ENCODE assay signal across 26 cellular contexts in genomic region chr6:32146687-32147086, GRCh38. TPM values are rescaled to one million over a fixed set of nuclear protein-coding genes. Genes with fewer than 3 reads are reported as not detected.
DNase-seq lines count a peak whose midpoint lies in the region; TF ChIP-seq lines count a peak whose summit lies in the region.
"Had no signal": no experiment of that assay in that cellular context is flagged by ENCODE, and none has a peak within 500 bp of the region (broad histone marks: within the 10 kb centered on the region; RNA-seq: fewer than 3 reads in every experiment).

No MANE protein-coding gene starts in this region.

- no peak overlapping the region for H3K4me3 Mint-ChIP-seq in activated naive CD4-positive, alpha-beta T cell treated with anti-CD3 and anti-CD28 coated beads for 36 hours
- no peak overlapping the region for H3K4me3 Mint-ChIP-seq in activated naive CD4-positive, alpha-beta T cell treated with anti-CD3 and anti-CD28 coated beads, Interleukin-2, amount 10 ng/mL, durations not matched to agents 7 days and 5 days
- H3K4me3 Mint-ChIP-seq in progenitor cell of endocrine pancreas (ENCODE audit: low read depth), result no peak overlapping the region

- H3K4me3 ChIP-seq in HUES64 (ENCODE audit: low read length), result no peak overlapping the region; the same call in 1 of the 2 replicates
- H3K4me3 ChIP-seq: breast epithelium had no signal

- DNase-seq in activated naive CD4-positive, alpha-beta T cell treated with anti-CD3 and anti-CD28 coated beads for 36 hours, result no peak
- no peak for DNase-seq in activated naive CD4-positive, alpha-beta T cell treated with anti-CD3 and anti-CD28 coated beads, Interleukin-2, amount 10 ng/mL, durations not matched to agents 7 days and 5 days
- DNase-seq in epithelial cell of prostate (ENCODE audit: low read depth, low spot score) (no peak), progenitor cell of endocrine pancreas (ENCODE audit: low spot score, unreplicated experiment) (no peak), SKM-1 treated with dmso at 0.1 percent for 144 hours (lab: John Stamatoyannopoulos, UW; ENCODE audit: unreplicated experiment) (no peak), NCI-H774 (lab: John Stamatoyannopoulos, UW) (no peak), D341Med (ENCODE audit: low spot score) (no peak)
- DNase-seq: 8988T; amygdala; COR-L47; DMS79; GDM1; hippocampal formation; Kasumi-1; NCI-H1417 treated with DMSO at 0.1 percent for 48 hours; NCI-H2081; NCI-H524 treated with DMSO at 0.1 percent for 48 hours; PC-3; stimulated activated CD4-positive, alpha-beta T cell treated with anti-CD3 and anti-CD28 coated beads, Interleukin-15, amount 100 ng/mL, for 24 hours; stimulated activated CD4-positive, alpha-beta T cell treated with anti-CD3 and anti-CD28 coated beads, Interleukin-4, amount 100 ng/mL, for 4 hours; T-helper 2 cell; trophoblast cell had no signal

- H3K27ac ChIP-seq in HUES64 (ENCODE audit: low read depth, low read length), result no peak overlapping the region
- peak overlapping the region; percentile 12 for H3K27ac ChIP-seq in epithelial cell of prostate
- H3K27ac ChIP-seq: breast epithelium, C4-2B had no signal

- no peaks in the 10 kb centered on the region for H3K36me3 Mint-ChIP-seq in activated naive CD4-positive, alpha-beta T cell treated with anti-CD3 and anti-CD28 coated beads for 36 hours (ENCODE audit: low read depth)
- no peaks in the 10 kb centered on the region for H3K36me3 Mint-ChIP-seq in activated naive CD4-positive, alpha-beta T cell treated with anti-CD3 and anti-CD28 coated beads, Interleukin-2, amount 10 ng/mL, durations not matched to agents 7 days and 5 days
- H3K36me3 Mint-ChIP-seq in progenitor cell of endocrine pancreas (ENCODE audit: insufficient read depth), result peaks cover 4% of the 10 kb centered on the region

- H3K9ac ChIP-seq in HUES64 (ENCODE audit: low read depth, low read length), result peak overlapping the region; percentile 24; the same call in 1 of the 2 replicates

- H3K4me1 ChIP-seq in HUES64 (ENCODE audit: insufficient read depth, low read length), result peaks cover 11% of the 10 kb centered on the region; the same call in 1 of the 2 replicates
- H3K4me1 ChIP-seq: breast epithelium had no signal

- H3K36me3 ChIP-seq in HUES64 (ENCODE audit: insufficient read depth, low read length), result no peaks in the 10 kb centered on the region
- H3K36me3 ChIP-seq: breast epithelium had no signal

- WGBS in HUES64, result 39% methylated on average over 4 of the region's 4 CpGs

- CTCF ChIA-PET in activated naive CD4-positive, alpha-beta T cell treated with anti-CD3 and anti-CD28 coated beads for 36 hours (lab: Charles Lee), result interaction anchor here (0.6 to 1.3 kb wide), 2 partner anchors 100 to 1066 kb away, joined by 4 to 5 read pairs; no protein-coding TSS in a partner anchor
- CTCF ChIA-PET in activated naive CD4-positive, alpha-beta T cell treated with anti-CD3 and anti-CD28 coated beads, Interleukin-2, amount 10 ng/mL, durations not matched to agents 7 days and 5 days (lab: Charles Lee), result interaction anchor here (1.2 kb wide), 1 partner anchor 12 kb away, joined by 3 read pairs; no protein-coding TSS in a partner anchor

- H3K27ac Mint-ChIP-seq in activated naive CD4-positive, alpha-beta T cell treated with anti-CD3 and anti-CD28 coated beads for 36 hours, result peak overlapping the region; percentile 2
- H3K27ac Mint-ChIP-seq in activated naive CD4-positive, alpha-beta T cell treated with anti-CD3 and anti-CD28 coated beads, Interleukin-2, amount 10 ng/mL, durations not matched to agents 7 days and 5 days, result no peak overlapping the region
- H3K27ac Mint-ChIP-seq in progenitor cell of endocrine pancreas, result peak overlapping the region; percentile 7
- H3K27ac Mint-ChIP-seq: activated T-helper 2 cell treated with anti-CD3 and anti-CD28 coated beads, Interferon-gamma antibody, Interleukin-2, Interleukin-4, amounts not matched to agents 10 μg/mL and 5 μg/mL and 100 μg/mL, durations not matched to agents 14 hours and 24 hours and 36 hours had no signal

- intact Hi-C loops in activated naive CD4-positive, alpha-beta T cell treated with anti-CD3 and anti-CD28 coated beads for 36 hours (cut with micrococcal nuclease), result no loop called here

- H3K9me3 Mint-ChIP-seq in activated naive CD4-positive, alpha-beta T cell treated with anti-CD3 and anti-CD28 coated beads for 36 hours, result no peaks in the 10 kb centered on the region
- no peaks in the 10 kb centered on the region for H3K9me3 Mint-ChIP-seq in activated naive CD4-positive, alpha-beta T cell treated with anti-CD3 and anti-CD28 coated beads, Interleukin-2, amount 10 ng/mL, durations not matched to agents 7 days and 5 days
- H3K9me3 Mint-ChIP-seq in progenitor cell of endocrine pancreas (ENCODE audit: low read depth), result no peaks in the 10 kb centered on the region
- H3K9me3 Mint-ChIP-seq: activated T-helper 2 cell treated with anti-CD3 and anti-CD28 coated beads, Interferon-gamma antibody, Interleukin-2, Interleukin-4, amounts not matched to agents 10 μg/mL and 5 μg/mL and 100 μg/mL, durations not matched to agents 14 hours and 24 hours and 36 hours had no signal

- peaks cover 17% of the 10 kb centered on the region for H3K27me3 ChIP-seq in HUES64 (ENCODE audit: insufficient read depth, low read length)
- H3K27me3 ChIP-seq: breast epithelium had no signal

- no peak for TF ChIP-seq CTCF in progenitor cell of endocrine pancreas (IDR thresholded peaks at IDR 0.05; ENCODE audit: unreplicated experiment)

- H3K9me3 ChIP-seq in HUES64 (ENCODE audit: insufficient read depth, low read depth, low read length), result no peaks in the 10 kb centered on the region
- H3K9me3 ChIP-seq: breast epithelium had no signal

- peaks cover 8% of the 10 kb centered on the region for H3K27me3 Mint-ChIP-seq in activated naive CD4-positive, alpha-beta T cell treated with anti-CD3 and anti-CD28 coated beads for 36 hours (ENCODE audit: low read depth)
- peaks cover 73% of the 10 kb centered on the region for H3K27me3 Mint-ChIP-seq in activated naive CD4-positive, alpha-beta T cell treated with anti-CD3 and anti-CD28 coated beads, Interleukin-2, amount 10 ng/mL, durations not matched to agents 7 days and 5 days
- H3K27me3 Mint-ChIP-seq in progenitor cell of endocrine pancreas, result peaks cover 13% of the 10 kb centered on the region

- peaks cover 28% of the 10 kb centered on the region for H3K4me1 Mint-ChIP-seq in activated naive CD4-positive, alpha-beta T cell treated with anti-CD3 and anti-CD28 coated beads for 36 hours (ENCODE audit: low read depth)
- H3K4me1 Mint-ChIP-seq in activated naive CD4-positive, alpha-beta T cell treated with anti-CD3 and anti-CD28 coated beads, Interleukin-2, amount 10 ng/mL, durations not matched to agents 7 days and 5 days, result peaks cover 28% of the 10 kb centered on the region
- peaks cover 12% of the 10 kb centered on the region for H3K4me1 Mint-ChIP-seq in progenitor cell of endocrine pancreas (ENCODE audit: low read depth)

RNA-seq across cellular contexts. Expression of gene PRRT1, which starts 5.1 kb away (rescaled TPM):
- total RNA-seq in activated naive CD4-positive, alpha-beta T cell treated with anti-CD3 and anti-CD28 coated beads for 36 hours, result 1 to 10 TPM; 1.1 TPM
- polyA plus RNA-seq in HUES64 (2013, experiment 1 of 2), result 1.2 TPM
- polyA plus RNA-seq in HUES64 (2013, experiment 2 of 2), result 2.2 TPM
- total RNA-seq in progenitor cell of endocrine pancreas, result 2.9 and 3.3 TPM in 2 replicates
- total RNA-seq: PC-3 had no signal

RNA-seq across cellular contexts. Expression of gene PPT2, which starts 7.3 kb away (rescaled TPM):
- total RNA-seq in activated naive CD4-positive, alpha-beta T cell treated with anti-CD3 and anti-CD28 coated beads for 36 hours, result 10 to 100 TPM; 13.2 to 14.8 TPM
- polyA plus RNA-seq in HUES64 (2013, experiment 1 of 2), result 28.4 TPM
- polyA plus RNA-seq in HUES64 (2013, experiment 2 of 2), result 23.3 TPM
- 75.5 and 80.8 TPM in 2 replicates for total RNA-seq in progenitor cell of endocrine pancreas

RNA-seq across cellular contexts. Expression of gene FKBPL, which starts 16.6 kb away (rescaled TPM):
- 1 to 10 TPM; 6.0 to 6.2 TPM for total RNA-seq in activated naive CD4-positive, alpha-beta T cell treated with anti-CD3 and anti-CD28 coated beads for 36 hours
- polyA plus RNA-seq in HUES64 (2013, experiment 1 of 2), result 8.7 TPM
- polyA plus RNA-seq in HUES64 (2013, experiment 2 of 2), result 8.5 TPM
- total RNA-seq in progenitor cell of endocrine pancreas, result 8.4 and 8.7 TPM in 2 replicates

RNA-seq across cellular contexts. Expression of gene EGFL8, which starts 17.7 kb away (rescaled TPM):
- total RNA-seq in activated naive CD4-positive, alpha-beta T cell treated with anti-CD3 and anti-CD28 coated beads for 36 hours, result 1 to 10 TPM; 6.1 to 9.5 TPM
- 8.1 TPM for polyA plus RNA-seq in HUES64 (2013, experiment 1 of 2)
- 8.0 TPM for polyA plus RNA-seq in HUES64 (2013, experiment 2 of 2)
- total RNA-seq in progenitor cell of endocrine pancreas, result 68.3 and 83.1 TPM in 2 replicates

RNA-seq across cellular contexts. Expression of gene ATF6B, which starts 18.6 kb away (rescaled TPM):
- 10 to 100 TPM; 68.2 to 69.4 TPM for total RNA-seq in activated naive CD4-positive, alpha-beta T cell treated with anti-CD3 and anti-CD28 coated beads for 36 hours
- polyA plus RNA-seq in HUES64 (2013, experiment 1 of 2), result 20.2 TPM
- polyA plus RNA-seq in HUES64 (2013, experiment 2 of 2), result 26.1 TPM
- 89.4 and 95.0 TPM in 2 replicates for total RNA-seq in progenitor cell of endocrine pancreas
